ENCODE assay signal across 9 cellular contexts in genomic region chr14:90814806-90815566, GRCh38. TPM values are rescaled to one million over a fixed set of nuclear protein-coding genes. Genes with fewer than 3 reads are reported as not detected.
DNase-seq lines count a peak whose midpoint lies in the region; ATAC-seq and TF ChIP-seq lines count a peak whose summit lies in the region.
"Had no signal": no experiment of that assay in that cellular context is flagged by ENCODE, and none has a peak within 500 bp of the region (broad histone marks: within the 10 kb centered on the region; RNA-seq: fewer than 3 reads in every experiment).

No MANE protein-coding gene starts in this region.

- H3K27ac ChIP-seq in SJCRH30 (peak overlapping the region; percentile 43; the same call in 1 of the 2 replicates), rectal smooth muscle tissue (ENCODE audit: low read depth, low read length) (no peak overlapping the region), foreskin keratinocyte (no peak overlapping the region)

- no peaks in the 10 kb centered on the region for H3K36me3 ChIP-seq in ES-I3 (ENCODE audit: insufficient read depth, low read length)
- H3K36me3 ChIP-seq in SJCRH30: no peaks in the 10 kb centered on the region
- no peaks in the 10 kb centered on the region for H3K36me3 ChIP-seq in rectal smooth muscle tissue (ENCODE audit: control insufficient read depth, insufficient read depth, low read length)

- DNase-seq in SJCRH30: no peak
- DNase-seq in fibroblast of pulmonary artery (ENCODE audit: low read depth): no peak
- no peak for DNase-seq in NAMALWA (ENCODE audit: low spot score)
- DNase-seq in foreskin keratinocyte: no peak
- DNase-seq in HuH-7 (ENCODE audit: low spot score): no peak
- DNase-seq: NCI-H446 treated with DMSO at 0.1 percent for 48 hours had no signal

- H3K9me3 ChIP-seq in ES-I3 (ENCODE audit: control insufficient read depth, insufficient read depth, low read length) (no peaks in the 10 kb centered on the region), SJCRH30 (replicated peaks) (no peaks in the 10 kb centered on the region)

- TF ChIP-seq CTCF in fibroblast of pulmonary artery (IDR thresholded peaks at IDR 0.05; ENCODE audit: low read length, missing control alignments): no peak
- no peak for TF ChIP-seq CTCF in foreskin keratinocyte (conservative IDR thresholded peaks at IDR 0.05)

- ATAC-seq in foreskin keratinocyte (no peak), HG03432 (IDR thresholded peaks at IDR 0.05; ENCODE audit: unreplicated experiment) (no peak)

- peak overlapping the region; percentile 61; the same call in 1 of the 2 replicates for H3K9ac ChIP-seq in ES-I3 (ENCODE audit: low read depth, low read length)
- no peak overlapping the region for H3K9ac ChIP-seq in rectal smooth muscle tissue (ENCODE audit: low read length)

- H3K27me3 ChIP-seq in SJCRH30 (no peaks in the 10 kb centered on the region), rectal smooth muscle tissue (ENCODE audit: control insufficient read depth, insufficient read depth, low read length) (no peaks in the 10 kb centered on the region), foreskin keratinocyte (no peaks in the 10 kb centered on the region)

- H3K4me1 ChIP-seq in ES-I3 (ENCODE audit: insufficient read depth, low read length) (no peaks in the 10 kb centered on the region; the same call in 1 of the 2 replicates), SJCRH30 (peaks cover 2% of the 10 kb centered on the region; the same call in 1 of the 2 replicates), rectal smooth muscle tissue (ENCODE audit: control insufficient read depth, insufficient read depth, low read length) (no peaks in the 10 kb centered on the region), foreskin keratinocyte (peaks cover 6% of the 10 kb centered on the region)

- H3K4me3 ChIP-seq in SJCRH30 (peak overlapping the region; percentile 90), fibroblast of pulmonary artery (replicated peaks; ENCODE audit: low read depth, low read length) (peak overlapping the region; percentile 84), rectal smooth muscle tissue (ENCODE audit: low read length) (peak overlapping the region; percentile 57)

RNA-seq across cellular contexts. Expression of gene TTC7B, which starts 1.2 kb away (rescaled TPM):
- total RNA-seq in SJCRH30 (2014; rRNA removed; shearing (Covaris generic)): 31.7 and 45.9 TPM in 2 replicates
- 46.5 and 50.3 TPM in 2 replicates for total RNA-seq in foreskin keratinocyte
- polyA plus RNA-seq in foreskin keratinocyte: 24.7 and 29.2 TPM in 2 replicates
